ENCODE assay signal across 10 cellular contexts in the genomic region with DNA sequence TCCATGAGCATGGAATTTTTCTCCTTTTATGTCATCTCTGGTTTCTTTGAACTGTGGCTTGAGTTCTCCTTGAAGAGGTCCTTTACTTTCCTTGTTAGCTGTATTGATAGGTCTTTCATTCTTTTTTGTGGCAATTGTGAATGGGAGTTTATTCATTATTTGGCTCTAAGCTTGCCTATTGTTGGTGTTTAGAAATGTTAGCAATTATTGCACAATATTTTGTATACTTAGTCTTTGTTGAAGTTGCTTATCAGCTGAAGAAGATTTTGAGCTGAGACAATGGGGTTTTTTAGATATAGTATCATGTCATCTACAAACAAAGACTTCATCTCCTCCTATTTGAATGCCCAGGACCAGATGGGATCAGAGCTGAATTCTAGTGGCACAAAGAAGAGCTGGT.
"Had no signal": no experiment of that assay in that cellular context is flagged by ENCODE, and none has a peak within 500 bp of the region (broad histone marks: within the 10 kb centered on the region; RNA-seq: fewer than 3 reads in every experiment).

No MANE protein-coding gene starts in this region.

- H2AFZ ChIP-seq: GM23248, GM23338 had no signal

- H3K36me3 ChIP-seq: HAP-1 had no signal

- H3K27ac ChIP-seq: GM23248 had no signal

- H3K9me3 ChIP-seq: HAP-1 had no signal

- ATAC-seq: GM23338, HCT116 had no signal

- H3K9ac ChIP-seq: GM23248 had no signal

- DNase-seq: GM23248, GOT3, H7, H9, HCEC 1CT, HFFc6 had no signal

- H3K4me2 ChIP-seq: GM23338 had no signal

- H3K4me1 ChIP-seq: HAP-1 had no signal

- H3K4me3 ChIP-seq: GM23248, GM23338, HAP-1 had no signal

- FAIRE-seq: H54 had no signal
